ENCODE assay signal across 24 cellular contexts in genomic region chr5:4226565-4226964, GRCh38.
"Had no signal": no experiment of that assay in that cellular context is flagged by ENCODE, and none has a peak within 500 bp of the region (broad histone marks: within the 10 kb centered on the region; RNA-seq: fewer than 3 reads in every experiment).

No MANE protein-coding gene starts in this region.

- H3K4me3 ChIP-seq: K562, SK-N-MC had no signal

- H3K36me3 Mint-ChIP-seq: activated naive CD4-positive, alpha-beta T cell treated with anti-CD3 and anti-CD28 coated beads, Interleukin-2, amount 10 ng/mL, durations not matched to agents 7 days and 5 days; activated naive CD8-positive, alpha-beta T cell treated with anti-CD3 and anti-CD28 coated beads for 36 hours had no signal

- H3K27me3 ChIP-seq: brain microvascular endothelial cell had no signal

- H3K9me3 Mint-ChIP-seq: activated CD8-positive, alpha-beta T cell treated with anti-CD3 and anti-CD28 coated beads for 36 hours; activated naive CD8-positive, alpha-beta T cell treated with anti-CD3 and anti-CD28 coated beads for 36 hours had no signal

- H3K4me3 Mint-ChIP-seq: activated CD4-positive, alpha-beta T cell treated with anti-CD3 and anti-CD28 coated beads for 36 hours; activated CD8-positive, alpha-beta T cell treated with anti-CD3 and anti-CD28 coated beads for 36 hours; activated naive CD4-positive, alpha-beta T cell treated with anti-CD3 and anti-CD28 coated beads, Interleukin-2, amount 10 ng/mL, durations not matched to agents 7 days and 5 days; activated naive CD8-positive, alpha-beta T cell treated with anti-CD3 and anti-CD28 coated beads for 36 hours; activated T-cell treated with anti-CD3 and anti-CD28 coated beads, Interleukin-2, amount 50 U/mL, for 72 hours had no signal

- H3K36me3 ChIP-seq: brain microvascular endothelial cell had no signal

- H3K27ac Mint-ChIP-seq: activated CD4-positive, alpha-beta T cell treated with anti-CD3 and anti-CD28 coated beads for 36 hours; activated CD8-positive, alpha-beta T cell treated with anti-CD3 and anti-CD28 coated beads for 36 hours; activated naive CD4-positive, alpha-beta T cell treated with anti-CD3 and anti-CD28 coated beads, Interleukin-2, amount 10 ng/mL, durations not matched to agents 7 days and 5 days; activated naive CD8-positive, alpha-beta T cell treated with anti-CD3 and anti-CD28 coated beads for 36 hours; activated T-cell treated with anti-CD3 and anti-CD28 coated beads, Interleukin-2, amount 50 U/mL, for 72 hours; activated T-helper 2 cell treated with anti-CD3 and anti-CD28 coated beads, Interferon-gamma antibody, Interleukin-2, Interleukin-4, amounts not matched to agents 10 μg/mL and 5 μg/mL and 100 μg/mL, durations not matched to agents 14 hours and 24 hours and 36 hours had no signal

- DNase-seq: activated CD4-positive, alpha-beta T cell treated with anti-CD3 and anti-CD28 coated beads for 36 hours; activated CD4-positive, CD25-positive, alpha-beta regulatory T cell; activated CD8-positive, alpha-beta memory T cell treated with anti-CD3 and anti-CD28 coated beads, Interleukin-2, amount 50 U/mL, for 4 hours; activated CD8-positive, alpha-beta T cell treated with anti-CD3 and anti-CD28 coated beads for 36 hours; activated gamma-delta T cell treated with Interleukin-2 at 50 U/mL for 16 hours; activated naive CD4-positive, alpha-beta T cell treated with anti-CD3 and anti-CD28 coated beads, Interleukin-2, amount 10 ng/mL, durations not matched to agents 7 days and 5 days; activated naive CD8-positive, alpha-beta T cell treated with anti-CD3 and anti-CD28 coated beads for 36 hours; activated T-cell treated with anti-CD3 and anti-CD28 coated beads, Interleukin-2, amount 50 U/mL, for 72 hours; brain microvascular endothelial cell; Karpas-422; NCI-H1048; NCI-H1417 treated with DMSO at 0.1 percent for 48 hours; NCI-H1694; NCI-H2029; NCI-H2107; NCI-H2171 treated with DMSO at 0.1 percent for 48 hours; NCI-H226; NCI-H82; T-helper 1 cell had no signal

- H3K27ac ChIP-seq: brain microvascular endothelial cell, SK-N-MC, VCaP had no signal

- H3K27me3 Mint-ChIP-seq: activated CD4-positive, alpha-beta T cell treated with anti-CD3 and anti-CD28 coated beads for 36 hours; activated CD8-positive, alpha-beta T cell treated with anti-CD3 and anti-CD28 coated beads for 36 hours; activated naive CD4-positive, alpha-beta T cell treated with anti-CD3 and anti-CD28 coated beads, Interleukin-2, amount 10 ng/mL, durations not matched to agents 7 days and 5 days; activated naive CD8-positive, alpha-beta T cell treated with anti-CD3 and anti-CD28 coated beads for 36 hours had no signal

- H3K4me1 Mint-ChIP-seq: activated CD4-positive, alpha-beta T cell treated with anti-CD3 and anti-CD28 coated beads for 36 hours; activated naive CD4-positive, alpha-beta T cell treated with anti-CD3 and anti-CD28 coated beads, Interleukin-2, amount 10 ng/mL, durations not matched to agents 7 days and 5 days; activated naive CD8-positive, alpha-beta T cell treated with anti-CD3 and anti-CD28 coated beads for 36 hours had no signal

- ATAC-seq: activated CD4-positive, alpha-beta T cell treated with anti-CD3 and anti-CD28 coated beads for 36 hours; activated CD8-positive, alpha-beta T cell treated with anti-CD3 and anti-CD28 coated beads for 36 hours; activated T-cell treated with anti-CD3 and anti-CD28 coated beads, Interleukin-2, amount 50 U/mL, for 72 hours; K562; Right ventricle myocardium inferior had no signal
